20 cellular contexts compared by ENCODE assay signal in the genomic region with DNA sequence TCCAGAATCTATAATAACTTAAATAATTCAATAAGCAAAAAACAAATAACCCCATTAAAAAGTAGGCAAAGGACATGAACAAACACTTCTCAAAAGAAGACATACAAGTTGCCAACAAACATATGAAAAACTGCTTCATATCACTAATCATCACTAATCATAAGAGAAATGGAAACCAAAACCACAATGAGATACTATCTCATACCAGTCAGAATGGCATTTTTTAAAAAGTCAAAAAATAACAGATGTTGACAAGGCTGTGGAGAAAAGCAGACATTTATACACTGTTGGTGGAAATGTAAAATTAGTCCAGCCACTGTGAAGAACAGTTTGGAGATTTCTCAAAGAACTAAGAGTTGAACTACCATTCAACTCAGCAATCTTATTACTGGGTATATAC. TPM values are rescaled to one million over a fixed set of nuclear protein-coding genes. Genes with fewer than 3 reads are reported as not detected.
DNase-seq lines count a peak whose midpoint lies in the region; ATAC-seq, FAIRE-seq and TF ChIP-seq lines count a peak whose summit lies in the region.
"Had no signal": no experiment of that assay in that cellular context is flagged by ENCODE, and none has a peak within 500 bp of the region (broad histone marks: within the 10 kb centered on the region; RNA-seq: fewer than 3 reads in every experiment).

No MANE protein-coding gene starts in this region.

- in situ Hi-C loops in GM12878 (cut with MboI): no loop called here

- H3K79me2 ChIP-seq in GM12878 (ENCODE audit: control insufficient read depth, insufficient read depth, low read length): no peaks in the 10 kb centered on the region

- H4K20me1 ChIP-seq in GM12878 (ENCODE audit: control insufficient read depth, insufficient read depth): no peaks in the 10 kb centered on the region
- H4K20me1 ChIP-seq: BLaER1 treated with 17β-estradiol and CSF1 and Interleukin-3, amounts not matched to agents 10 nM and 100 nM had no signal

- POLR2A ChIA-PET in GM12878 (lab: Charles Lee): interaction anchor here (0.7 kb wide), 1 partner anchor 215 kb away, joined by 3 read pairs; no protein-coding TSS in a partner anchor

- no peak overlapping the region for H2AFZ ChIP-seq in GM12878 (ENCODE audit: control insufficient read depth, low read depth, low read length)

- H3K27ac ChIP-seq in GM12878 (ENCODE audit: control insufficient read depth, insufficient read depth): no peak overlapping the region
- H3K27ac ChIP-seq: BLaER1 treated with 17β-estradiol and CSF1 and Interleukin-3, amounts not matched to agents 10 nM and 100 nM; vagina had no signal

- RAD21 ChIA-PET in GM12878 (lab: Charles Lee; ENCODE audit: unreplicated experiment): interaction anchor here (0.6 kb wide), 1 partner anchor 21 kb away, joined by 3 read pairs; no protein-coding TSS in a partner anchor

- CTCF ChIA-PET in GM12878 (lab: Yijun Ruan, JAX): no interaction called here

- TF ChIP-seq CTCF in GM12878 (IDR thresholded peaks at IDR 0.05 in 2 of 3, conservative IDR thresholded peaks at IDR 0.05 in 1 of 3; ENCODE audit: control insufficient read depth in 2 of 3, extremely low read depth in 1 of 3, insufficient read depth in 1 of 3, low read depth in 3 of 3, low read length in 3 of 3): no peak

- no peak for TF ChIP-seq RAD21 in GM12878 (IDR thresholded peaks at IDR 0.05; ENCODE audit: insufficient read depth, low read depth, low read length)

- H3K4me2 ChIP-seq in GM12878 (ENCODE audit: control insufficient read depth, insufficient read depth): no peak overlapping the region
- H3K4me2 ChIP-seq: BLaER1 treated with 17β-estradiol and CSF1 and Interleukin-3, amounts not matched to agents 10 nM and 100 nM had no signal

- no peak for TF ChIP-seq EP300 in GM12878 (IDR thresholded peaks at IDR 0.05; ENCODE audit: borderline replicate concordance in 1 of 2, control insufficient read depth in 1 of 2, low read depth in 2 of 2, low read length in 2 of 2)

- H3K27me3 ChIP-seq in GM12878 (replicated peaks in 1 of 2; ENCODE audit: control insufficient read depth in 2 of 2, insufficient read depth in 2 of 2, low read length in 1 of 2): no peaks in the 10 kb centered on the region
- H3K27me3 ChIP-seq: BLaER1 treated with 17β-estradiol and CSF1 and Interleukin-3, amounts not matched to agents 10 nM and 100 nM; vagina had no signal

- TF ChIP-seq POLR2A in GM12878 (IDR thresholded peaks at IDR 0.05; ENCODE audit: low read depth, low read length): no peak

- intact Hi-C loops in GM12878 (cut with micrococcal nuclease; ENCODE audit: unreplicated experiment): no loop called here

- DNase-seq in GM12878 (ENCODE audit: low read depth, low spot score) (no peak), DMS79 (lab: John Stamatoyannopoulos, UW) (no peak), islet precursor cell (no peak), NCI-H345 (lab: John Stamatoyannopoulos, UW) (no peak)
- DNase-seq: activated CD4-positive, alpha-beta T cell treated with anti-CD3 and anti-CD28 coated beads, Interleukin-2, amount 50 U/mL, for 1 hour; amniotic stem cell; DMS53; foreskin melanocyte; naive B cell; NCI-H1092; NCI-H2171 treated with DMSO at 0.1 percent for 48 hours; NK-92 treated with Interleukin-12 subunit alpha and Interleukin-12 subunit beta, amount 100 ng/mL, for 24 hours; stimulated activated CD4-positive, alpha-beta T cell treated with anti-CD3 and anti-CD28 coated beads, Interleukin-12 subunit alpha, Interleukin-12 subunit beta, amount 100 ng/mL, for 4 hours had no signal

- no peak overlapping the region for H3K4me3 ChIP-seq in GM12878
- H3K4me3 ChIP-seq: BLaER1 treated with 17β-estradiol and CSF1 and Interleukin-3, amounts not matched to agents 10 nM and 100 nM; vagina had no signal

- no peaks in the 10 kb centered on the region; the same call in 2 of the 3 replicates for H3K9me3 ChIP-seq in GM12878 (replicated peaks; ENCODE audit: control insufficient read depth, insufficient read depth, low read length)
- H3K9me3 ChIP-seq: vagina had no signal

- H3K4me1 ChIP-seq in GM12878 (ENCODE audit: control insufficient read depth, insufficient read depth, low read length): no peaks in the 10 kb centered on the region
- H3K4me1 ChIP-seq: BLaER1 treated with 17β-estradiol and CSF1 and Interleukin-3, amounts not matched to agents 10 nM and 100 nM; vagina had no signal

- FAIRE-seq in GM12878 (lab: Jason Lieb, UNC): peak; percentile 35
- FAIRE-seq: HepG2 had no signal

- no peak overlapping the region for H3K9ac ChIP-seq in GM12878 (ENCODE audit: control insufficient read depth, insufficient read depth, low read length)
- H3K9ac ChIP-seq: BLaER1 treated with 17β-estradiol and CSF1 and Interleukin-3, amounts not matched to agents 10 nM and 100 nM had no signal

- H3K36me3 ChIP-seq in GM12878 (ENCODE audit: control insufficient read depth in 2 of 2, insufficient read depth in 2 of 2, low read length in 1 of 2): no peaks in the 10 kb centered on the region
- H3K36me3 ChIP-seq: BLaER1 treated with 17β-estradiol and CSF1 and Interleukin-3, amounts not matched to agents 10 nM and 100 nM; vagina had no signal

- SMC1A ChIA-PET in GM12878 (lab: Charles Lee; ENCODE audit: uncharacterized antibody, unreplicated experiment): interaction anchor here (0.7 to 1.9 kb wide), 8 partner anchors 10 to 382 kb away, joined by 3 to 7 read pairs (median 3); no protein-coding TSS in a partner anchor

- no TSS peak for BruUV-seq in GM12878 (replicated peaks; lab: Mats Ljungman, UMichigan)

- ATAC-seq in GM18519 (IDR thresholded peaks at IDR 0.05; ENCODE audit: low FRiP score, unreplicated experiment) (peak; percentile 75), GM21381 (IDR thresholded peaks at IDR 0.05; ENCODE audit: unreplicated experiment) (peak; percentile 53), HG03175 (IDR thresholded peaks at IDR 0.05; ENCODE audit: unreplicated experiment) (peak; percentile 46), GM12878 (peak; percentile 77)
- ATAC-seq: HepG2, Right ventricle myocardium inferior had no signal

TF ChIP-seq in GM12878, 131 proteins besides CTCF, POLR2A, EP300 and RAD21 (continues in another document):
- no peak for TF ChIP-seq STAT1 (conservative IDR thresholded peaks at IDR 0.05)
- TF ChIP-seq SMARCA5 (IDR thresholded peaks at IDR 0.05): no peak
- TF ChIP-seq FOXM1 (IDR thresholded peaks at IDR 0.05; ENCODE audit: low read depth, low read length): peak; percentile 28; the same call in 1 of the 2 replicates
- TF ChIP-seq SIN3A (IDR thresholded peaks at IDR 0.05; ENCODE audit: low read depth, low read length): no peak
- no peak for TF ChIP-seq TCF12 (IDR thresholded peaks at IDR 0.05; ENCODE audit: low read depth, low read length)
- no peak for TF ChIP-seq ZZZ3 (IDR thresholded peaks at IDR 0.05; ENCODE audit: control insufficient read depth, insufficient read length, low read depth)
- TF ChIP-seq, protein P1, sequence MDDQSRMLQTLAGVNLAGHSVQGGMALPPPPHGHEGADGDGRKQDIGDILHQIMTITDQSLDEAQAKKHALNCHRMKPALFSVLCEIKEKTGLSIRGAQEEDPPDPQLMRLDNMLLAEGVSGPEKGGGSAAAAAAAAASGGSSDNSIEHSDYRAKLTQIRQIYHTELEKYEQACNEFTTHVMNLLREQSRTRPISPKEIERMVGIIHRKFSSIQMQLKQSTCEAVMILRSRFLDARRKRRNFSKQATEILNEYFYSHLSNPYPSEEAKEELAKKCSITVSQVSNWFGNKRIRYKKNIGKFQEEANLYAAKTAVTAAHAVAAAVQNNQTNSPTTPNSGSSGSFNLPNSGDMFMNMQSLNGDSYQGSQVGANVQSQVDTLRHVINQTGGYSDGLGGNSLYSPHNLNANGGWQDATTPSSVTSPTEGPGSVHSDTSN (IDR thresholded peaks at IDR 0.05; ENCODE audit: insufficient replicate concordance, low read depth, low read length): no peak
- no peak for TF ChIP-seq DPF2 (IDR thresholded peaks at IDR 0.05)
- no peak for TF ChIP-seq MEF2B (IDR thresholded peaks at IDR 0.05; ENCODE audit: partially characterized antibody, poor library complexity, severe bottlenecking)
- no peak for TF ChIP-seq TARDBP (IDR thresholded peaks at IDR 0.05; ENCODE audit: borderline replicate concordance)

RNA-seq across cellular contexts. Expression of a gene that starts 19.5 kb away (rescaled TPM):
- 70.3 and 76.3 TPM in 2 replicates for total RNA-seq in GM12878 (2013; cell fraction: nucleolus; rRNA removed)
- 13.4 and 16.5 TPM in 2 replicates for total RNA-seq in GM12878 (2014; rRNA removed)
- total RNA-seq in GM12878 (2014; rRNA removed; fragmentation: Illumina TruSeq; extraction: Trizol): 24.3 and 27.2 TPM in 2 replicates
- total RNA-seq in GM12878 (2021): 41.7 and 46.8 TPM in 2 replicates
- polyA plus RNA-seq in GM12878 (2011; ENCODE audit: low read depth): 14.5 TPM
- polyA plus RNA-seq in GM12878 (2011; rRNA removed): 55.9 and 71.3 TPM in 2 replicates
- 34.0 and 42.8 TPM in 2 replicates for polyA plus RNA-seq in GM12878 (2011; cell fraction: cytosol; rRNA removed)
- 20.6 and 26.7 TPM in 2 replicates for polyA plus RNA-seq in GM12878 (2011; cell fraction: nucleus; rRNA removed)
- 23.6 and 25.6 TPM in 2 replicates for polyA plus RNA-seq in GM12878 (2012)
- 31.8 and 39.9 TPM in 2 replicates for polyA plus RNA-seq in GM12878 (2014; fragmentation: Illumina TruSeq; extraction: Trizol)
- polyA plus RNA-seq in GM12878 (2014; fragmentation: Nextera tagmentation; extraction: Ambion mirVana): 10 to 100 TPM in 1 of 2 experiments, 1 to 10 TPM in 1; 6.2 to 10.4 TPM
- 17.0 and 22.3 TPM in 2 replicates for polyA plus RNA-seq in GM12878 (2014; rRNA removed)
- polyA plus RNA-seq in GM12878 (2016; fragmentation: Nextera tagmentation; extraction: Ambion mirVana): 10 to 100 TPM; 27.3 to 30.8 TPM
- 151 and 197 TPM in 2 replicates for polyA minus RNA-seq in GM12878 (2011; rRNA and poly(A)+ RNA removed)
- polyA minus RNA-seq in GM12878 (2011; cell fraction: cytosol; rRNA and poly(A)+ RNA removed): 51.8 and 67.6 TPM in 2 replicates
- 49.3 and 82.5 TPM in 2 replicates for polyA minus RNA-seq in GM12878 (2011; cell fraction: nucleus; rRNA and poly(A)+ RNA removed)

RNA-seq across cellular contexts. Expression of a gene that starts 57.0 kb away (rescaled TPM):
- total RNA-seq in GM12878 (2013; cell fraction: nucleolus; rRNA removed): 36.3 and 42.4 TPM in 2 replicates
- 10.8 and 13.9 TPM in 2 replicates for total RNA-seq in GM12878 (2014; rRNA removed)
- total RNA-seq in GM12878 (2014; rRNA removed; fragmentation: Illumina TruSeq; extraction: Trizol): 18.6 and 18.7 TPM in 2 replicates
- total RNA-seq in GM12878 (2021): 16.9 and 17.4 TPM in 2 replicates
- 8.2 TPM for polyA plus RNA-seq in GM12878 (2011; ENCODE audit: low read depth)
- 15.7 and 28.9 TPM in 2 replicates for polyA plus RNA-seq in GM12878 (2011; rRNA removed)
- 3.8 and 5.9 TPM in 2 replicates for polyA plus RNA-seq in GM12878 (2011; cell fraction: cytosol; rRNA removed)
- 9.5 and 12.6 TPM in 2 replicates for polyA plus RNA-seq in GM12878 (2011; cell fraction: nucleus; rRNA removed)
- 7.3 and 12.3 TPM in 2 replicates for polyA plus RNA-seq in GM12878 (2012)
- 13.3 and 15.3 TPM in 2 replicates for polyA plus RNA-seq in GM12878 (2014; fragmentation: Illumina TruSeq; extraction: Trizol)
- polyA plus RNA-seq in GM12878 (2014; fragmentation: Nextera tagmentation; extraction: Ambion mirVana): 1 to 10 TPM; 3.0 to 4.1 TPM
- 6.7 and 7.0 TPM in 2 replicates for polyA plus RNA-seq in GM12878 (2014; rRNA removed)
- 1 to 10 TPM; 3.5 to 7.2 TPM for polyA plus RNA-seq in GM12878 (2016; fragmentation: Nextera tagmentation; extraction: Ambion mirVana)
- 17.2 and 30.1 TPM in 2 replicates for polyA minus RNA-seq in GM12878 (2011; rRNA and poly(A)+ RNA removed)
- polyA minus RNA-seq in GM12878 (2011; cell fraction: cytosol; rRNA and poly(A)+ RNA removed): 9.1 and 10.8 TPM in 2 replicates
- polyA minus RNA-seq in GM12878 (2011; cell fraction: nucleus; rRNA and poly(A)+ RNA removed): 10.5 and 12.6 TPM in 2 replicates
